ENCODE assay signal across 1 cellular context in genomic region chr1:204180133-204180532, GRCh38.
A peak's percentile ranks its signal among the peaks of the same experiment; 100 is the strongest.
TF ChIP-seq lines count a peak whose summit lies in the region.

No MANE protein-coding gene starts in this region.

TF ChIP-seq in K562, 482 proteins besides CTCF, POLR2A, EP300 and RAD21:
- no peak for TF ChIP-seq BRF2 (IDR thresholded peaks at IDR 0.05; ENCODE audit: borderline replicate concordance, insufficient read depth, insufficient read length)
- no peak for TF ChIP-seq ZNF324 (CRISPR knock-in tag; IDR thresholded peaks at IDR 0.05)
- TF ChIP-seq NR0B1 (IDR thresholded peaks at IDR 0.05; ENCODE audit: partially characterized antibody) = no peak
- no peak for TF ChIP-seq OTX1 (CRISPR knock-in tag; IDR thresholded peaks at IDR 0.05)
- TF ChIP-seq TFAP4 (CRISPR knock-in tag; IDR thresholded peaks at IDR 0.05; ENCODE audit: borderline replicate concordance) = peak; percentile 28; the same call in 1 of the 2 replicates
TF ChIP-seq in K562: peak in this region for 1.
